In the genomic region with DNA sequence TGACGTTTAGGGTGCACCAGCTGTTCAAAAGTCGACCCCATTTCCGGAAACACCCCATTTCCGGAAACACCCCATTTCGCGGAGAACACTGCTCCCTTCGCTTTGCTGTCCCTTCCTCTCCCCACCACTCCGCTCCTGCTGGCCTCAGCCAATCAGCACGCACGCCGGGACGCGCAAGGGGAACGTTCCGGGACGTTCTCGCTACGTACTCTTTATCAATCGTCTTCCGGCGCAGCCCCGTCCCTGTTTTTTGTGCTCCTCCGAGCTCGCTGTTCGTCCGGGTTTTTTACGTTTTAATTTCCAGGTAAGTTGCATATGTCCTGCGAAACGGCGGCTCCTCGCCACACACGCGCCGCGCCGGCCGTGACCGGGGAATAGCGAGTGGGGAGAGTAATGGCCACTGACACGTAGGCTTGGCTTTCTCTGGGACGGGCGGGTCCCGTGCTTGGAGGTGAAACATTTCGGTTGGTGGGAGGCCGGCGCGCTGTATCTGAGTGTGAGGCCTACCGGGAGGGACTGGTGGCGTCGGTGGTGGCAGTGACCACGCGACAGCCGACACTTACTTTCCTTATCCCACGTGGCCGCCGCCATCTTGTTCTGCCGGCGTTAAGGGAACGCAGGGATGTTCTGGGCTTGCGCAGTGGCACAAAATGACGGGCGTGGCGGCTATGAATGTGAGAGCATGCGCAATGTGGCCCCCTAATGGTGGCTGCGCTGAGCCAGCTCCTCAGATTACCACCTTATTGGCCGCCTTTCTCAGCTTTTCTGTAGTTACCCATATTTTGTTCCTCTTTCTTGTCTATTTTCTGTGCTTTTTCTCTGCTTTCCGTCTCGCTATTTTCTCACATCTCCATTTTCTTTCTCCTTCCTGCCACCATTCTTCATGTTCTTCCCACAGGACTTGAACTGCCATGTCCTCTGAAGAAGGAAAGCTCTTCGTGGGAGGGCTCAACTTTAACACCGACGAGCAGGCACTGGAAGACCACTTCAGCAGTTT, we compare ENCODE assay signal across 8 cellular contexts.
DNase-seq lines count a peak whose midpoint lies in the region; ATAC-seq, FAIRE-seq and TF ChIP-seq lines count a peak whose summit lies in the region.

TSS of gene RBM3 (plus strand) at position 215 of the 997 bp plus-strand sequence. CDS start at position 912, 697 bp downstream.

- peak within 1 kb of the TSS; percentile 58 to 82 (median 75) for H3K4me3 ChIP-seq in BLaER1 treated with 17β-estradiol and CSF1 and Interleukin-3, amounts not matched to agents 10 nM and 100 nM
- peak within 1 kb of the TSS; percentile 78 for H3K4me3 ChIP-seq in choroid plexus epithelial cell (ENCODE audit: low read depth, low read length)

- peak; percentile 99 for FAIRE-seq in GM19239 (lab: Jason Lieb, UNC)

- H3K36me3 ChIP-seq in BLaER1 treated with 17β-estradiol and CSF1 and Interleukin-3, amounts not matched to agents 10 nM and 100 nM = peaks cover 37 to 47% (median 46%) of the 10 kb centered on the region in 11 experiments

- peaks cover 13 to 47% (median 40%) of the 10 kb centered on the region in 11 experiments; a peak in 19 of 22 replicates for H4K20me1 ChIP-seq in BLaER1 treated with 17β-estradiol and CSF1 and Interleukin-3, amounts not matched to agents 10 nM and 100 nM

- H3K9ac ChIP-seq in BLaER1 treated with 17β-estradiol and CSF1 and Interleukin-3, amounts not matched to agents 10 nM and 100 nM = peak within 1 kb of the TSS; percentile 95 to 99 (median 98)

- peak within 1 kb of the TSS; percentile 95 to 99 (median 99) for H3K27ac ChIP-seq in BLaER1 treated with 17β-estradiol and CSF1 and Interleukin-3, amounts not matched to agents 10 nM and 100 nM

- DNase-seq in GM19239 (ENCODE audit: insufficient read length, low spot score) (peak; percentile 56), NCI-H524 treated with DMSO at 0.1 percent for 48 hours (lab: John Stamatoyannopoulos, UW) (peak; percentile 73), choroid plexus epithelial cell (ENCODE audit: low read depth) (peak; percentile 96), kidney tubule cell (ENCODE audit: low spot score) (peak; percentile 93)
- DNase-seq in activated CD4-positive, alpha-beta T cell treated with anti-CD3 and anti-CD28 coated beads for 4 hours = peak; percentile 88 to 90
- peak; percentile 68 to 77 for DNase-seq in stimulated activated CD4-positive, alpha-beta T cell treated with anti-CD3 and anti-CD28 coated beads, Interleukin-1b, Interleukin-23, amount 100 ng/mL, for 1 hour (ENCODE audit: low read depth in 2 of 2)

- peak; percentile 54 for TF ChIP-seq CTCF in choroid plexus epithelial cell (conservative IDR thresholded peaks at IDR 0.05; ENCODE audit: low read depth, low read length)

- H3K9me3 ChIP-seq in BLaER1 treated with 17β-estradiol and CSF1 and Interleukin-3, amounts not matched to agents 10 nM and 100 nM (replicated peaks in 1 of 11) = no peaks in the 10 kb centered on the region

- H3K27me3 ChIP-seq in BLaER1 treated with 17β-estradiol and CSF1 and Interleukin-3, amounts not matched to agents 10 nM and 100 nM = peaks cover 0 to 28% (median 8%) of the 10 kb centered on the region in 11 experiments; a peak in 11 of 22 replicates

- peak within 1 kb of the TSS; percentile 74 to 93 (median 86) for H3K4me2 ChIP-seq in BLaER1 treated with 17β-estradiol and CSF1 and Interleukin-3, amounts not matched to agents 10 nM and 100 nM

- H3K4me1 ChIP-seq in BLaER1 treated with 17β-estradiol and CSF1 and Interleukin-3, amounts not matched to agents 10 nM and 100 nM = peaks cover 21 to 74% (median 48%) of the 10 kb centered on the region in 10 experiments

- peak; percentile 78 for ATAC-seq in HG03457 (IDR thresholded peaks at IDR 0.05; ENCODE audit: unreplicated experiment)

Comparison
In these comparisons a context has a peak if more than half of its experiments do, and no peak if none do; other contexts are left out.
1. Peak in every context shown above with its lines: DNase-seq, ATAC-seq, H3K4me3 ChIP-seq and H3K27ac ChIP-seq.